Comparison of ENCODE assay signal across 15 cellular contexts in genomic region chr19:50419022-50419579, GRCh38. TPM values are rescaled to one million over a fixed set of nuclear protein-coding genes. Genes with fewer than 3 reads are reported as not detected.
DNase-seq lines count a peak whose midpoint lies in the region; ATAC-seq and TF ChIP-seq lines count a peak whose summit lies in the region.
"Had no signal": no experiment of that assay in that cellular context is flagged by ENCODE, and none has a peak within 500 bp of the region (broad histone marks: within the 10 kb centered on the region; RNA-seq: fewer than 3 reads in every experiment).

No MANE protein-coding gene starts in this region.

- peak overlapping the region; percentile 8 for H3K4me3 ChIP-seq in NT2/D1 (ENCODE audit: insufficient read length, low read depth)
- peak overlapping the region in 2 of 3 donors; percentile 1 to 41 for H3K4me3 ChIP-seq in skeletal muscle tissue (ENCODE audit: low read length in 3 of 3)
- H3K4me3 ChIP-seq: uterus had no signal

- H3K4me1 Mint-ChIP-seq in activated CD4-positive, alpha-beta T cell treated with anti-CD3 and anti-CD28 coated beads, Interleukin-2, amount 10 ng/mL, durations not matched to agents 24 days and 14 days, result peaks cover 16% of the 10 kb centered on the region
- peaks cover 11% of the 10 kb centered on the region for H3K4me1 Mint-ChIP-seq in endothelial cell (ENCODE audit: unreplicated experiment)

- peak overlapping the region; percentile 8 for H3K27ac Mint-ChIP-seq in activated CD4-positive, alpha-beta T cell treated with anti-CD3 and anti-CD28 coated beads, Interleukin-2, amount 10 ng/mL, durations not matched to agents 24 days and 14 days
- H3K27ac Mint-ChIP-seq in endothelial cell (ENCODE audit: unreplicated experiment), result no peak overlapping the region

- no peak for DNase-seq in activated CD4-positive, alpha-beta T cell treated with anti-CD3 and anti-CD28 coated beads, Interleukin-2, amount 10 ng/mL, durations not matched to agents 24 days and 14 days
- no peak for DNase-seq in activated CD4-positive, alpha-beta T cell treated with anti-CD3 and anti-CD28 coated beads, Interleukin-2, amount 50 U/mL, for 1 hour
- no peak for DNase-seq in NT2/D1 (ENCODE audit: low read depth, low spot score)
- DNase-seq in endothelial cell (ENCODE audit: low spot score), result no peak
- no peak for DNase-seq in NCI-H1436 (lab: John Stamatoyannopoulos, UW)
- no peak for DNase-seq in NCI-H69 (lab: John Stamatoyannopoulos, UW)
- DNase-seq: amygdala; dorsolateral prefrontal cortex; foreskin keratinocyte; NCI-H187 treated with DMSO at 0.1 percent for 48 hours; stimulated activated CD8-positive, alpha-beta memory T cell treated with anti-CD3 and anti-CD28 coated beads, Interleukin-4, amount 100 ng/mL, for 48 hours; uterus had no signal

- no peaks in the 10 kb centered on the region for H3K9me3 Mint-ChIP-seq in activated CD4-positive, alpha-beta T cell treated with anti-CD3 and anti-CD28 coated beads, Interleukin-2, amount 10 ng/mL, durations not matched to agents 24 days and 14 days
- no peaks in the 10 kb centered on the region for H3K9me3 Mint-ChIP-seq in endothelial cell (ENCODE audit: unreplicated experiment)

- peaks cover 22% of the 10 kb centered on the region for H3K36me3 ChIP-seq in NT2/D1 (ENCODE audit: insufficient read depth, insufficient read length, low read length)
- H3K36me3 ChIP-seq in skeletal muscle tissue (ENCODE audit: control insufficient read depth in 3 of 3, insufficient read depth in 3 of 3, low read length in 3 of 3), result no peaks in the 10 kb centered on the region
- H3K36me3 ChIP-seq: uterus had no signal

- peaks cover 10% of the 10 kb centered on the region for H3K27me3 Mint-ChIP-seq in activated CD4-positive, alpha-beta T cell treated with anti-CD3 and anti-CD28 coated beads, Interleukin-2, amount 10 ng/mL, durations not matched to agents 24 days and 14 days
- peaks cover 16% of the 10 kb centered on the region for H3K27me3 Mint-ChIP-seq in endothelial cell (ENCODE audit: unreplicated experiment)

- H3K27ac ChIP-seq in skeletal muscle tissue (ENCODE audit: low read depth, low read length), result no peak overlapping the region
- H3K27ac ChIP-seq: dorsolateral prefrontal cortex, foreskin keratinocyte, uterus had no signal

- H3K4me1 ChIP-seq in NT2/D1 (ENCODE audit: insufficient read depth, insufficient read length) (peaks cover 6% of the 10 kb centered on the region), skeletal muscle tissue (ENCODE audit: control insufficient read depth in 3 of 3, insufficient read depth in 3 of 3, low read length in 3 of 3) (peaks cover 9 to 12% (median 11%) of the 10 kb centered on the region in 3 donors)
- H3K4me1 ChIP-seq: foreskin keratinocyte, uterus had no signal

- H3K27me3 ChIP-seq in NT2/D1 (ENCODE audit: insufficient read depth, insufficient read length), result no peaks in the 10 kb centered on the region
- peaks cover 0 to 30% (median 13%) of the 10 kb centered on the region in 3 donors for H3K27me3 ChIP-seq in skeletal muscle tissue (ENCODE audit: control insufficient read depth in 3 of 3, insufficient read depth in 3 of 3, low read length in 3 of 3)

- H3K4me3 Mint-ChIP-seq in activated CD4-positive, alpha-beta T cell treated with anti-CD3 and anti-CD28 coated beads, Interleukin-2, amount 10 ng/mL, durations not matched to agents 24 days and 14 days, result no peak overlapping the region
- peak overlapping the region; percentile 78 for H3K4me3 Mint-ChIP-seq in endothelial cell (ENCODE audit: unreplicated experiment)

- intact Hi-C loops in activated CD4-positive, alpha-beta T cell treated with anti-CD3 and anti-CD28 coated beads, Interleukin-2, amount 10 ng/mL, durations not matched to agents 24 days and 14 days (cut with micrococcal nuclease), result loop anchor here (5.0 kb wide), 1 partner anchor 43 kb away; no protein-coding TSS in a partner anchor

- peaks cover 8% of the 10 kb centered on the region for H3K36me3 Mint-ChIP-seq in activated CD4-positive, alpha-beta T cell treated with anti-CD3 and anti-CD28 coated beads, Interleukin-2, amount 10 ng/mL, durations not matched to agents 24 days and 14 days (ENCODE audit: low read depth)
- peaks cover 11% of the 10 kb centered on the region for H3K36me3 Mint-ChIP-seq in endothelial cell (ENCODE audit: low read depth, unreplicated experiment)

- no peaks in the 10 kb centered on the region for H3K9me3 ChIP-seq in NT2/D1 (ENCODE audit: insufficient read depth, low read length)
- no peaks in the 10 kb centered on the region for H3K9me3 ChIP-seq in skeletal muscle tissue (ENCODE audit: control insufficient read depth in 3 of 3, low read length in 3 of 3)
- H3K9me3 ChIP-seq: uterus had no signal

- TF ChIP-seq CTCF in endothelial cell (IDR thresholded peaks at IDR 0.05; ENCODE audit: unreplicated experiment), result no peak

- H3K9ac ChIP-seq in NT2/D1 (ENCODE audit: insufficient read length, low read depth) (peak overlapping the region; percentile 17), skeletal muscle tissue (ENCODE audit: low read depth in 1 of 3, low read length in 3 of 3) (peak overlapping the region in 2 of 3 donors; percentile 32 to 57)

- ATAC-seq in GM18517 (IDR thresholded peaks at IDR 0.05; ENCODE audit: unreplicated experiment), result no peak
- ATAC-seq: foreskin keratinocyte had no signal

RNA-seq across cellular contexts. Expression of gene SPIB, which starts 0.4 kb away (rescaled TPM):
- 0.91 and 1.6 TPM in 2 replicates for total RNA-seq in activated CD4-positive, alpha-beta T cell treated with anti-CD3 and anti-CD28 coated beads, Interleukin-2, amount 10 ng/mL, durations not matched to agents 24 days and 14 days
- total RNA-seq in endothelial cell (ENCODE audit: unreplicated experiment), result not detected
- total RNA-seq in skeletal muscle tissue, result under 0.01 TPM
- total RNA-seq: foreskin keratinocyte, osteocyte had no signal

RNA-seq across cellular contexts. Expression of gene MYBPC2, which starts 13.6 kb away (rescaled TPM):
- total RNA-seq in activated CD4-positive, alpha-beta T cell treated with anti-CD3 and anti-CD28 coated beads, Interleukin-2, amount 10 ng/mL, durations not matched to agents 24 days and 14 days, result 0.12 and 0.26 TPM in 2 replicates
- total RNA-seq in endothelial cell (ENCODE audit: unreplicated experiment), result 0.46 TPM
- total RNA-seq in skeletal muscle tissue, result 119 TPM
- total RNA-seq: foreskin keratinocyte, osteocyte had no signal

RNA-seq across cellular contexts. Expression of gene POLD1, which starts 35.0 kb away (rescaled TPM):
- 188 and 204 TPM in 2 replicates for total RNA-seq in activated CD4-positive, alpha-beta T cell treated with anti-CD3 and anti-CD28 coated beads, Interleukin-2, amount 10 ng/mL, durations not matched to agents 24 days and 14 days
- total RNA-seq in endothelial cell (ENCODE audit: unreplicated experiment) (54.4 TPM), skeletal muscle tissue (19.8 TPM)

RNA-seq across cellular contexts. Expression of gene NR1H2, which starts 42.8 kb away (rescaled TPM):
- total RNA-seq in activated CD4-positive, alpha-beta T cell treated with anti-CD3 and anti-CD28 coated beads, Interleukin-2, amount 10 ng/mL, durations not matched to agents 24 days and 14 days, result 81.4 and 84.7 TPM in 2 replicates
- 21.6 TPM for total RNA-seq in endothelial cell (ENCODE audit: unreplicated experiment)
- 32.9 TPM for total RNA-seq in skeletal muscle tissue

RNA-seq across cellular contexts. Expression of gene NAPSA, which starts 53.7 kb away (rescaled TPM):
- 13.6 and 18.0 TPM in 2 replicates for total RNA-seq in activated CD4-positive, alpha-beta T cell treated with anti-CD3 and anti-CD28 coated beads, Interleukin-2, amount 10 ng/mL, durations not matched to agents 24 days and 14 days
- total RNA-seq in endothelial cell (ENCODE audit: unreplicated experiment) (not detected), skeletal muscle tissue (not detected)

Comparison
In these comparisons a context has a peak if more than half of its experiments do, and no peak if none do; other contexts are left out.
1. RNA of gene MYBPC2, which starts 13.6 kb away (total RNA-seq): 119 TPM in skeletal muscle tissue (single experiment); 0.46 TPM in endothelial cell (single experiment) and 0.12 to 0.26 TPM in activated CD4-positive, alpha-beta T cell treated with anti-CD3 and anti-CD28 coated beads, Interleukin-2, amount 10 ng/mL, durations not matched to agents 24 days and 14 days; every median in the first group is over 10 times any median in the second.